ENCODE assay signal across 28 cellular contexts in genomic region chr17:41354538-41354937, GRCh38. TPM values are rescaled to one million over a fixed set of nuclear protein-coding genes. Genes with fewer than 3 reads are reported as not detected.
"Had no signal": no experiment of that assay in that cellular context is flagged by ENCODE, and none has a peak within 500 bp of the region (broad histone marks: within the 10 kb centered on the region; RNA-seq: fewer than 3 reads in every experiment).

No MANE protein-coding gene starts in this region.

- H3K4me3 ChIP-seq: gastrocnemius medialis, left ventricle myocardium inferior, uterus had no signal

- H3K4me1 ChIP-seq: gastrocnemius medialis, left ventricle myocardium inferior, uterus had no signal

- H3K27ac ChIP-seq: gastrocnemius medialis, left ventricle myocardium inferior, uterus had no signal

- DNase-seq: activated B cell treated with CpG ODN at 0.5 μM for 24 hours; activated CD4-positive, alpha-beta T cell treated with anti-CD3 and anti-CD28 coated beads for 4 hours; activated CD4-positive, alpha-beta T cell treated with anti-CD3 and anti-CD28 coated beads, Interleukin-2, amount 50 U/mL, for 48 hours; activated CD8-positive, alpha-beta memory T cell treated with anti-CD3 and anti-CD28 coated beads, Interleukin-2, amount 50 U/mL, for 48 hours; activated naive CD4-positive, alpha-beta T cell treated with Interleukin-2 at 50 U/mL for 16 hours; activated naive CD8-positive, alpha-beta T cell treated with anti-CD3 and anti-CD28 coated beads for 36 hours; activated T-cell treated with anti-CD3 and anti-CD28 coated beads, Interleukin-2, amount 50 U/mL, for 48 hours; effector memory CD4-positive, alpha-beta T cell; gastrocnemius medialis; head of caudate nucleus; hypothalamus; left ventricle myocardium inferior; mammary epithelial cell; natural killer cell; stimulated activated CD4-positive, alpha-beta T cell treated with anti-CD3 and anti-CD28 coated beads, Interleukin-2, amount 100 ng/mL, for 48 hours; stimulated activated CD8-positive, alpha-beta memory T cell treated with anti-CD3 and anti-CD28 coated beads, Interleukin-4, amount 100 ng/mL, for 48 hours; stimulated activated naive B cell treated with anti-CD40 and anti-IgM and Interleukin-4, amounts not matched to agents 10 μg/mL and 1 μg/mL and 100 μg/mL, for 72 hours; trophoblast cell; uterus had no signal

- H3K36me3 ChIP-seq: gastrocnemius medialis, left ventricle myocardium inferior, uterus had no signal

- H3K27me3 ChIP-seq: gastrocnemius medialis, uterus had no signal

- H3K9me3 ChIP-seq: gastrocnemius medialis, uterus had no signal

RNA-seq across cellular contexts. Expression of gene KRT33A, which starts 3.9 kb away (rescaled TPM):
- total RNA-seq: activated B cell treated with CpG ODN at 0.5 μM for 24 hours; activated CD8-positive, alpha-beta memory T cell treated with anti-CD3 and anti-CD28 coated beads for 36 hours; activated naive CD8-positive, alpha-beta T cell treated with anti-CD3 and anti-CD28 coated beads for 36 hours; astrocyte; dermis microvascular lymphatic vessel endothelial cell; endothelial cell of umbilical vein; gastrocnemius medialis; left ventricle myocardium inferior; mammary epithelial cell; mesothelial cell of epicardium; natural killer cell; osteoblast; progenitor cell of endocrine pancreas; temporal lobe; uterus had no signal
- polyA plus RNA-seq: endothelial cell of umbilical vein, mammary epithelial cell had no signal

RNA-seq across cellular contexts. Expression of gene KRT33B, which starts 15.1 kb away (rescaled TPM):
- total RNA-seq: activated B cell treated with CpG ODN at 0.5 μM for 24 hours; activated CD8-positive, alpha-beta memory T cell treated with anti-CD3 and anti-CD28 coated beads for 36 hours; activated naive CD8-positive, alpha-beta T cell treated with anti-CD3 and anti-CD28 coated beads for 36 hours; astrocyte; dermis microvascular lymphatic vessel endothelial cell; endothelial cell of umbilical vein; esophagus mucosa; gastrocnemius medialis; left ventricle myocardium inferior; mesothelial cell of epicardium; natural killer cell; progenitor cell of endocrine pancreas; temporal lobe; uterus had no signal
- polyA plus RNA-seq: endothelial cell of umbilical vein had no signal

RNA-seq across cellular contexts. Expression of gene KRT34, which starts 27.6 kb away (rescaled TPM):
- total RNA-seq: activated B cell treated with CpG ODN at 0.5 μM for 24 hours; activated CD8-positive, alpha-beta memory T cell treated with anti-CD3 and anti-CD28 coated beads for 36 hours; activated naive CD8-positive, alpha-beta T cell treated with anti-CD3 and anti-CD28 coated beads for 36 hours; astrocyte; dermis microvascular lymphatic vessel endothelial cell; endothelial cell of umbilical vein; gastrocnemius medialis; left ventricle myocardium inferior; mesothelial cell of epicardium; natural killer cell; progenitor cell of endocrine pancreas had no signal
- polyA plus RNA-seq: endothelial cell of umbilical vein had no signal

RNA-seq across cellular contexts. Expression of gene KRTAP17-1, which starts 39.0 kb away (rescaled TPM):
- total RNA-seq: activated B cell treated with CpG ODN at 0.5 μM for 24 hours; activated CD8-positive, alpha-beta memory T cell treated with anti-CD3 and anti-CD28 coated beads for 36 hours; activated naive CD8-positive, alpha-beta T cell treated with anti-CD3 and anti-CD28 coated beads for 36 hours; astrocyte; dermis microvascular lymphatic vessel endothelial cell; endothelial cell of umbilical vein; esophagus mucosa; gastrocnemius medialis; left ventricle myocardium inferior; mammary epithelial cell; mesothelial cell of epicardium; natural killer cell; osteoblast; progenitor cell of endocrine pancreas; temporal lobe; uterus had no signal
- polyA plus RNA-seq: endothelial cell of umbilical vein, mammary epithelial cell had no signal

RNA-seq across cellular contexts. Expression of gene KRT31, which starts 42.9 kb away (rescaled TPM):
- total RNA-seq: activated B cell treated with CpG ODN at 0.5 μM for 24 hours; activated CD8-positive, alpha-beta memory T cell treated with anti-CD3 and anti-CD28 coated beads for 36 hours; activated naive CD8-positive, alpha-beta T cell treated with anti-CD3 and anti-CD28 coated beads for 36 hours; astrocyte; dermis microvascular lymphatic vessel endothelial cell; endothelial cell of umbilical vein; left ventricle myocardium inferior; mammary epithelial cell; mesothelial cell of epicardium; natural killer cell; osteoblast; progenitor cell of endocrine pancreas; uterus had no signal
- polyA plus RNA-seq: endothelial cell of umbilical vein, mammary epithelial cell had no signal
